In genomic region chr22:37396488-37397084, GRCh38 we compare ENCODE assay signal across 20 cellular contexts. TPM values are rescaled to one million over a fixed set of nuclear protein-coding genes. Genes with fewer than 3 reads are reported as not detected.
"Had no signal": no experiment of that assay in that cellular context is flagged by ENCODE, and none has a peak within 500 bp of the region (broad histone marks: within the 10 kb centered on the region; RNA-seq: fewer than 3 reads in every experiment).

No MANE protein-coding gene starts in this region.

- H3K9me3 ChIP-seq: colonic mucosa, esophagus squamous epithelium, gastroesophageal sphincter, left ventricle myocardium inferior, neutrophil, right atrium auricular region had no signal

- H3K9me3 Mint-ChIP-seq: immature natural killer cell, naive B cell, nephron had no signal

- H3K36me3 Mint-ChIP-seq: immature natural killer cell, naive B cell had no signal

- H3K4me3 ChIP-seq: colonic mucosa, esophagus squamous epithelium, gastroesophageal sphincter, left ventricle myocardium inferior, lung, right atrium auricular region had no signal

- DNase-seq: colonic mucosa; dermis blood vessel endothelial cell; esophagus squamous epithelium; foreskin fibroblast; glutamatergic neuron; immature natural killer cell; left ventricle myocardium inferior; mesenchymal stem cell; naive B cell; posterior cingulate gyrus; small intestine; stimulated activated CD4-positive, alpha-beta T cell treated with anti-CD3 and anti-CD28 coated beads, Interleukin-12 subunit alpha, Interleukin-12 subunit beta, amount 100 ng/mL, for 4 hours; stimulated activated CD4-positive, alpha-beta T cell treated with anti-CD3 and anti-CD28 coated beads, Interleukin-2, amount 100 ng/mL, for 48 hours; stimulated activated naive CD4-positive, alpha-beta T cell treated with Interleukin-2 at 50 U/mL for 16 hours; trophoblast cell had no signal

- ATAC-seq: gastroesophageal sphincter had no signal

- H3K4me1 Mint-ChIP-seq: immature natural killer cell, naive B cell had no signal

- H3K4me3 Mint-ChIP-seq: immature natural killer cell, nephron had no signal

- H3K27ac ChIP-seq: colonic mucosa, esophagus squamous epithelium, gastroesophageal sphincter, left ventricle myocardium inferior, neutrophil, right atrium auricular region had no signal

- H3K27me3 ChIP-seq: colonic mucosa, right atrium auricular region had no signal

- H3K4me1 ChIP-seq: colonic mucosa, right atrium auricular region had no signal

- H3K27ac Mint-ChIP-seq: immature natural killer cell had no signal

- H3K36me3 ChIP-seq: colonic mucosa, esophagus squamous epithelium, gastroesophageal sphincter, left ventricle myocardium inferior, neutrophil, right atrium auricular region had no signal

RNA-seq across cellular contexts. Expression of gene ELFN2, which starts 30.7 kb away (rescaled TPM):
- total RNA-seq: esophagus squamous epithelium, left ventricle myocardium inferior, right atrium auricular region had no signal
